Comparison of ENCODE assay signal across 8 cellular contexts in the genomic region with DNA sequence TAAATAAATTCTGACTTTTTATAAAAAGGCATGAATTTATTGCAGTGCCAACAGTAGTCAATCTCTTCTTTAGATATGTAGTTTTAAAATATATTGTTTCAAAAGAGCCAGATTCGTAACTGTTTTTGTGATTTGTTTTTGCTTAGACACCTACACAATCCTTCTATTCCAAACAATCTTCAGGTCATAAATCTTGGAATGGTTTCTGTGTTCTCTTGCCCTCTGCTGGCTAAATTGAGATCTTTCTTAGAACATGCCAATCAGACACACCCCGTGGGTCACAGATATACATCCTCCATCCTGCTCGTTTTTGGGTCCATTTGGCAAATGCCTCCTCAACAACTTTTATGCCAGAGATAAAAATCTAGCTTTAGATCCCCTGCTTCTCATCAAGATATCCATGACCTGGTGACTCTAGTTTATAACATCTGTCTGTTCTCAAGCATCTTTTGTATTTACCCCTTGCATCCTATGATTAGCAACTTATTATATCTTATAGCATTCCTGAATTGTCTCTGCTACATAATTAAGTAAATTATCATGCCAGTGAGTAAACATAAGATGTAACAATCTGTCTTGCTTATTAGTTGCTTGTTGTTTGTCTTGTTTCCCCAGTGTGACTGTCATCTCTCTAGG. TPM values are rescaled to one million over a fixed set of nuclear protein-coding genes. Genes with fewer than 3 reads are reported as not detected.
DNase-seq lines count a peak whose midpoint lies in the region; ATAC-seq, FAIRE-seq and TF ChIP-seq lines count a peak whose summit lies in the region.

No MANE protein-coding gene starts in this region.

- CTCF ChIA-PET in GM12878 (lab: Yijun Ruan, JAX) (no interaction called here), HepG2 (lab: Yijun Ruan, JAX; ENCODE audit: low intra/inter-chr PET ratio, low total read pairs) (interaction anchor here (1.2 to 2.5 kb wide), 2 partner anchors 651 to 673 kb away, joined by 6 to 16 read pairs; no protein-coding TSS in a partner anchor)

- SMC1A ChIA-PET in GM12878 (lab: Charles Lee; ENCODE audit: uncharacterized antibody, unreplicated experiment), result interaction anchor here (1.6 kb wide), 1 partner anchor 9 kb away, joined by 3 read pairs; no protein-coding TSS in a partner anchor

- TF ChIP-seq RAD21 in GM12878 (IDR thresholded peaks at IDR 0.05; ENCODE audit: insufficient read depth, low read depth, low read length) (peak; percentile 49), HepG2 (CRISPR knock-in tag; IDR thresholded peaks at IDR 0.05) (peak; percentile 36; the same call in 1 of the 2 replicates)

- BruUV-seq in GM12878 (replicated peaks; lab: Mats Ljungman, UMichigan) (no TSS peak), HepG2 (replicated peaks; lab: Mats Ljungman, UMichigan) (no TSS peak)

- TF ChIP-seq EP300 in GM12878 (IDR thresholded peaks at IDR 0.05; ENCODE audit: borderline replicate concordance in 1 of 2, control insufficient read depth in 1 of 2, low read depth in 2 of 2, low read length in 2 of 2) (no peak), HepG2 (IDR thresholded peaks at IDR 0.05; ENCODE audit: low read depth in 2 of 2, low read length in 2 of 2) (no peak), HepG2 (CRISPR knock-in tag; IDR thresholded peaks at IDR 0.05; ENCODE audit: borderline replicate concordance) (no peak)

- 0% methylated on average over 3 of the region's 3 CpGs for WGBS in GM12878 (ENCODE audit: insufficient coverage, insufficient replicate concordance, low lambda C conversion rate, missing lambda C conversion rate)
- 0% methylated on average over 3 of the region's 3 CpGs for WGBS in HepG2 (ENCODE audit: low lambda C conversion rate)
- 1 to 2% methylated on average over 3 of the region's 3 CpGs for WGBS in lower leg skin, 2 donors

- H3K4me1 ChIP-seq in BE2C (no peaks in the 10 kb centered on the region), GM12878 (ENCODE audit: control insufficient read depth, insufficient read depth, low read length) (no peaks in the 10 kb centered on the region), HepG2 (ENCODE audit: insufficient read depth, low read length) (peaks cover 32% of the 10 kb centered on the region)

- H3K27me3 Mint-ChIP-seq in T-helper 2 cell treated with Interferon-gamma antibody and Interleukin-4, amounts not matched to agents 5 μg/mL and 100 μg/mL, for 36 hours (ENCODE audit: low read depth), result peaks cover 14% of the 10 kb centered on the region

- H4K20me1 ChIP-seq in GM12878 (ENCODE audit: control insufficient read depth, insufficient read depth) (no peaks in the 10 kb centered on the region), HepG2 (ENCODE audit: insufficient read depth, low read length) (no peaks in the 10 kb centered on the region)

- no peak overlapping the region for H3K9ac ChIP-seq in GM12878 (ENCODE audit: control insufficient read depth, insufficient read depth, low read length)
- no peak overlapping the region for H3K9ac ChIP-seq in HepG2 (ENCODE audit: insufficient read depth, low read depth, low read length)

- RAD21 ChIA-PET in GM12878 (lab: Charles Lee; ENCODE audit: unreplicated experiment), result no interaction called here

- TF ChIP-seq CTCF in BE2C (IDR thresholded peaks at IDR 0.05; ENCODE audit: low read depth, low read length) (peak; percentile 80), GM12878 (IDR thresholded peaks at IDR 0.05 in 2 of 3, conservative IDR thresholded peaks at IDR 0.05 in 1 of 3; ENCODE audit: control insufficient read depth in 2 of 3, extremely low read depth in 1 of 3, insufficient read depth in 1 of 3, low read depth in 3 of 3, low read length in 3 of 3) (peak; percentile 34 to 44 (median 43); a peak in 5 of 6 replicates), HepG2 (CRISPR knock-in tag; IDR thresholded peaks at IDR 0.05) (peak; percentile 75), lower leg skin (IDR thresholded peaks at IDR 0.05) (no peak)

- no peak for TF ChIP-seq POLR2A in GM12878 (IDR thresholded peaks at IDR 0.05; ENCODE audit: low read depth, low read length)
- no peak for TF ChIP-seq POLR2A in HepG2 (IDR thresholded peaks at IDR 0.05; ENCODE audit: insufficient read depth in 1 of 2, low read depth in 2 of 2, low read length in 2 of 2)
- no peak for TF ChIP-seq POLR2A in lower leg skin (IDR thresholded peaks at IDR 0.05)

- in situ Hi-C loops in GM12878 (cut with MboI) (loop anchor here (10.0 kb wide), 1 partner anchor 670 kb away; no protein-coding TSS in a partner anchor), HepG2 (cut with HindIII; ENCODE audit: extremely low pct_ligation_motif_present, low pct_unique_long_range_greater_than_20kb) (loop anchor here (5.0 kb wide), 1 partner anchor 663 kb away; no protein-coding TSS in a partner anchor)

- no peak for FAIRE-seq in GM12878 (lab: Jason Lieb, UNC)
- FAIRE-seq in HepG2 (lab: Jason Lieb, UNC), result peak; percentile 88

- no peak for DNase-seq in BE2C
- DNase-seq in NCI-H2171 (lab: John Stamatoyannopoulos, UW), result peak; percentile 29
- DNase-seq in GM12878 (ENCODE audit: low read depth, low spot score), result no peak
- peak; percentile 42 for DNase-seq in HepG2 (ENCODE audit: low spot score)
- DNase-seq in lower leg skin (ENCODE audit: low spot score in 2 of 2), result no peak
- no peak for DNase-seq in T-helper 2 cell treated with Interferon-gamma antibody and Interleukin-4, amounts not matched to agents 5 μg/mL and 100 μg/mL, for 36 hours (ENCODE audit: low spot score)
- no peak for DNase-seq in NOMO-1 treated with dmso at 0.1 percent for 144 hours (lab: John Stamatoyannopoulos, UW; ENCODE audit: unreplicated experiment)

- H3K36me3 ChIP-seq in BE2C (no peaks in the 10 kb centered on the region), GM12878 (ENCODE audit: control insufficient read depth in 2 of 2, insufficient read depth in 2 of 2, low read length in 1 of 2) (no peaks in the 10 kb centered on the region), HepG2 (replicated peaks in 1 of 2; ENCODE audit: control insufficient read depth in 1 of 2, insufficient read depth in 2 of 2, low read length in 2 of 2) (no peaks in the 10 kb centered on the region)

- POLR2A ChIA-PET in GM12878 (lab: Charles Lee) (no interaction called here), HepG2 (lab: Yijun Ruan, JAX) (no interaction called here)

- H2AFZ ChIP-seq in GM12878 (ENCODE audit: control insufficient read depth, low read depth, low read length) (no peak overlapping the region), HepG2 (ENCODE audit: low read length) (no peak overlapping the region)

- ATAC-seq in GM21390 (IDR thresholded peaks at IDR 0.05; ENCODE audit: unreplicated experiment) (peak; percentile 65), GM12878 (peak; percentile 64), HepG2 (peak; percentile 80)

- H3K4me2 ChIP-seq in GM12878 (ENCODE audit: control insufficient read depth, insufficient read depth) (no peak overlapping the region), HepG2 (ENCODE audit: low read depth, low read length) (no peak overlapping the region; the same call in 1 of the 2 replicates)

- intact Hi-C loops in GM12878 (cut with micrococcal nuclease; ENCODE audit: unreplicated experiment) (loop anchor here (5.0 kb wide), 2 partner anchors 653 to 673 kb away; no protein-coding TSS in a partner anchor), HepG2 (cut with micrococcal nuclease; ENCODE audit: unreplicated experiment) (loop anchor here (1.0 to 10.0 kb wide), 6 partner anchors 82 to 674 kb away; partner anchors contain the start of genes DOCK4 and ZNF277), lower leg skin (cut with DNase I; ENCODE audit: low total_unique reads) (loop anchor here (10.0 kb wide), 1 partner anchor 670 kb away; no protein-coding TSS in a partner anchor)

- H3K27ac ChIP-seq in GM12878 (ENCODE audit: control insufficient read depth, insufficient read depth) (no peak overlapping the region), HepG2 (ENCODE audit: extremely low read length, insufficient read depth, low read length) (no peak overlapping the region)

- H3K36me3 Mint-ChIP-seq in T-helper 2 cell treated with Interferon-gamma antibody and Interleukin-4, amounts not matched to agents 5 μg/mL and 100 μg/mL, for 36 hours (ENCODE audit: low read depth), result no peaks in the 10 kb centered on the region

- H3K27ac Mint-ChIP-seq in T-helper 2 cell treated with Interferon-gamma antibody and Interleukin-4, amounts not matched to agents 5 μg/mL and 100 μg/mL, for 36 hours, result no peak overlapping the region

- H3K79me2 ChIP-seq in GM12878 (ENCODE audit: control insufficient read depth, insufficient read depth, low read length) (no peaks in the 10 kb centered on the region), HepG2 (ENCODE audit: insufficient read depth, low read length) (no peaks in the 10 kb centered on the region)

- H3K4me3 ChIP-seq in BE2C (ENCODE audit: low read depth, low read length) (no peak overlapping the region), GM12878 (no peak overlapping the region), HepG2 (replicated peaks in 1 of 3; ENCODE audit: insufficient read depth in 1 of 3, low read depth in 2 of 3, low read length in 3 of 3) (no peak overlapping the region), lower leg skin (ENCODE audit: low read depth, poor library complexity, severe bottlenecking) (no peak overlapping the region)

- no peaks in the 10 kb centered on the region for H3K9me3 Mint-ChIP-seq in T-helper 2 cell treated with Interferon-gamma antibody and Interleukin-4, amounts not matched to agents 5 μg/mL and 100 μg/mL, for 36 hours

- H3K4me3 Mint-ChIP-seq in T-helper 2 cell treated with Interferon-gamma antibody and Interleukin-4, amounts not matched to agents 5 μg/mL and 100 μg/mL, for 36 hours, result no peak overlapping the region

- H3K27me3 ChIP-seq in BE2C (no peaks in the 10 kb centered on the region), GM12878 (replicated peaks in 1 of 2; ENCODE audit: control insufficient read depth in 2 of 2, insufficient read depth in 2 of 2, low read length in 1 of 2) (no peaks in the 10 kb centered on the region; a peak in 1 of 4 replicates), HepG2 (ENCODE audit: control insufficient read depth in 1 of 2, insufficient read depth in 2 of 2, low read length in 2 of 2) (no peaks in the 10 kb centered on the region)

- H3K9me3 ChIP-seq in BE2C, result no peaks in the 10 kb centered on the region
- no peaks in the 10 kb centered on the region for H3K9me3 ChIP-seq in GM12878 (replicated peaks; ENCODE audit: control insufficient read depth, insufficient read depth, low read length)
- no peaks in the 10 kb centered on the region for H3K9me3 ChIP-seq in HepG2 (ENCODE audit: low read length)

- H3K4me1 Mint-ChIP-seq in T-helper 2 cell treated with Interferon-gamma antibody and Interleukin-4, amounts not matched to agents 5 μg/mL and 100 μg/mL, for 36 hours (ENCODE audit: low read depth), result peaks cover 1% of the 10 kb centered on the region

RNA-seq across cellular contexts. Expression of gene IFRD1, which starts 35.3 kb away (rescaled TPM):
- 120 TPM for polyA plus RNA-seq in BE2C (2012; ENCODE audit: insufficient read depth, insufficient read length, low read depth)
- total RNA-seq in GM12878 (2013; cell fraction: nucleolus; rRNA removed), result 67.1 and 76.4 TPM in 2 replicates
- total RNA-seq in GM12878 (2014; rRNA removed), result 21.7 and 26.2 TPM in 2 replicates
- total RNA-seq in GM12878 (2014; rRNA removed; fragmentation: Illumina TruSeq; extraction: Trizol), result 19.7 and 21.9 TPM in 2 replicates
- 20.0 and 20.1 TPM in 2 replicates for total RNA-seq in GM12878 (2021)
- polyA plus RNA-seq in GM12878 (2011; ENCODE audit: low read depth), result 8.8 TPM
- 31.1 and 47.8 TPM in 2 replicates for polyA plus RNA-seq in GM12878 (2011; rRNA removed)
- polyA plus RNA-seq in GM12878 (2011; cell fraction: cytosol; rRNA removed), result 9.4 and 10.3 TPM in 2 replicates
- 35.5 and 39.5 TPM in 2 replicates for polyA plus RNA-seq in GM12878 (2011; cell fraction: nucleus; rRNA removed)
- polyA plus RNA-seq in GM12878 (2012), result 19.1 and 25.5 TPM in 2 replicates
- 16.8 and 17.5 TPM in 2 replicates for polyA plus RNA-seq in GM12878 (2014; fragmentation: Illumina TruSeq; extraction: Trizol)
- polyA plus RNA-seq in GM12878 (2014; fragmentation: Nextera tagmentation; extraction: Ambion mirVana), result 10 to 100 TPM in 1 of 2 experiments, 1 to 10 TPM in 1; 9.6 to 12.0 TPM
- 18.6 and 18.7 TPM in 2 replicates for polyA plus RNA-seq in GM12878 (2014; rRNA removed)
- 10 to 100 TPM; 25.2 to 25.4 TPM for polyA plus RNA-seq in GM12878 (2016; fragmentation: Nextera tagmentation; extraction: Ambion mirVana)
- polyA minus RNA-seq in GM12878 (2011; rRNA and poly(A)+ RNA removed), result 18.9 and 25.7 TPM in 2 replicates
- polyA minus RNA-seq in GM12878 (2011; cell fraction: cytosol; rRNA and poly(A)+ RNA removed), result 6.7 and 13.1 TPM in 2 replicates
- 40.0 and 55.1 TPM in 2 replicates for polyA minus RNA-seq in GM12878 (2011; cell fraction: nucleus; rRNA and poly(A)+ RNA removed)
- total RNA-seq in HepG2 (2016; rRNA removed; fragmentation: Illumina TruSeq; extraction: Trizol), result 55.0 and 55.5 TPM in 2 replicates
- 9.5 and 10.7 TPM in 2 replicates for total RNA-seq in HepG2 (2016; cell fraction: cytosol; rRNA removed; fragmentation: Illumina TruSeq; extraction: Trizol; ENCODE audit: low read depth)
- total RNA-seq in HepG2 (2016; cell fraction: insoluble cytoplasmic fraction; rRNA removed; fragmentation: Illumina TruSeq; extraction: Trizol), result 56.9 and 60.9 TPM in 2 replicates
- 23.2 and 23.9 TPM in 2 replicates for total RNA-seq in HepG2 (2016; cell fraction: membrane; rRNA removed; fragmentation: Illumina TruSeq; extraction: Trizol)
- total RNA-seq in HepG2 (2016; cell fraction: nucleus; rRNA removed; fragmentation: Illumina TruSeq; extraction: Trizol), result 81.6 and 82.4 TPM in 2 replicates
- polyA plus RNA-seq in HepG2 (2011; rRNA removed), result 45.9 and 50.9 TPM in 2 replicates
- polyA plus RNA-seq in HepG2 (2011; cell fraction: cytosol; rRNA removed), result 18.4 and 29.0 TPM in 2 replicates
- polyA plus RNA-seq in HepG2 (2011; cell fraction: nucleus; rRNA removed), result 34.1 and 35.0 TPM in 2 replicates
- 40.2 and 62.6 TPM in 2 replicates for polyA plus RNA-seq in HepG2 (2012)
- polyA plus RNA-seq in HepG2 (2016; cell fraction: cytosol; fragmentation: Illumina TruSeq; extraction: Trizol; ENCODE audit: low read depth), result 5.7 and 6.2 TPM in 2 replicates
- 46.7 and 52.1 TPM in 2 replicates for polyA plus RNA-seq in HepG2 (2016; cell fraction: insoluble cytoplasmic fraction; fragmentation: Illumina TruSeq; extraction: Trizol; ENCODE audit: low read depth)
- polyA plus RNA-seq in HepG2 (2016; cell fraction: membrane; fragmentation: Illumina TruSeq; extraction: Trizol; ENCODE audit: low read depth), result 11.7 and 12.5 TPM in 2 replicates
- polyA plus RNA-seq in HepG2 (2016; cell fraction: nucleus; fragmentation: Illumina TruSeq; extraction: Trizol; ENCODE audit: insufficient read depth, low read depth), result 75.5 and 78.6 TPM in 2 replicates
- polyA minus RNA-seq in HepG2 (2011; rRNA and poly(A)+ RNA removed; ENCODE audit: low replicate concordance), result 25.6 and 26.3 TPM in 2 replicates
- 18.1 and 20.8 TPM in 2 replicates for polyA minus RNA-seq in HepG2 (2011; cell fraction: cytosol; rRNA and poly(A)+ RNA removed)
- 140 and 146 TPM in 2 replicates for polyA minus RNA-seq in HepG2 (2011; cell fraction: nucleus; rRNA and poly(A)+ RNA removed)
- total RNA-seq in lower leg skin, result 10 to 100 TPM; 29.6 to 37.3 (median 32.1) TPM

Comparison
In these comparisons a context has a peak if more than half of its experiments do, and no peak if none do; other contexts are left out.
1. DNase-seq: peak in NCI-H2171 (single experiment) and HepG2 (single experiment); none in BE2C (single experiment), GM12878 (single experiment), lower leg skin (0 of 2), T-helper 2 cell treated with Interferon-gamma antibody and Interleukin-4, amounts not matched to agents 5 μg/mL and 100 μg/mL, for 36 hours (single experiment) and NOMO-1 treated with dmso at 0.1 percent for 144 hours (single experiment).
2. CTCF ChIP-seq: peak in BE2C (single experiment), GM12878 (3 of 3) and HepG2 (single experiment); none in lower leg skin (0 of 3).
3. Peak in every context shown above with its lines, with median percentiles within 50 percentile points of each other: ATAC-seq.